ENCODE assay signal across 27 cellular contexts in genomic region chr17:46201491-46201890, GRCh38.
"Had no signal": no experiment of that assay in that cellular context is flagged by ENCODE, and none has a peak within 500 bp of the region (broad histone marks: within the 10 kb centered on the region; RNA-seq: fewer than 3 reads in every experiment).

No MANE protein-coding gene starts in this region.

- H3K27me3 Mint-ChIP-seq: effector memory CD8-positive, alpha-beta T cell; naive thymus-derived CD4-positive, alpha-beta T cell; stimulated activated memory B cell treated with anti-CD40 and anti-IgM and Interleukin-4, amounts not matched to agents 10 μg/mL and 1 μg/mL and 100 μg/mL, for 72 hours had no signal

- DNase-seq: cortex of kidney; effector memory CD8-positive, alpha-beta T cell; esophagus squamous epithelium; foreskin melanocyte; glutamatergic neuron; heart right ventricle; hypothalamus; immature natural killer cell; islet precursor cell; left ventricle myocardium superior; lower lobe of right lung; mucosa of descending colon; naive thymus-derived CD4-positive, alpha-beta T cell; psoas muscle; right cardiac atrium; spleen; stimulated activated CD4-positive, alpha-beta T cell treated with anti-CD3 and anti-CD28 coated beads, Interleukin-4, amount 100 ng/mL, for 4 hours; stimulated activated naive CD8-positive, alpha-beta T cell treated with anti-CD3 and anti-CD28 coated beads, Interleukin-15, Interleukin-2, amounts not matched to agents 100 U/mL and 50 U/mL, for 24 hours; substantia nigra; testis; tibial artery; upper lobe of right lung; uterus had no signal

- H3K4me3 Mint-ChIP-seq: effector memory CD8-positive, alpha-beta T cell; immature natural killer cell; nephron; neural progenitor cell; stimulated activated memory B cell treated with anti-CD40 and anti-IgM and Interleukin-4, amounts not matched to agents 10 μg/mL and 1 μg/mL and 100 μg/mL, for 72 hours had no signal

- H3K4me1 Mint-ChIP-seq: neural progenitor cell; stimulated activated memory B cell treated with anti-CD40 and anti-IgM and Interleukin-4, amounts not matched to agents 10 μg/mL and 1 μg/mL and 100 μg/mL, for 72 hours had no signal

- H3K27me3 ChIP-seq: esophagus squamous epithelium, heart right ventricle, neural progenitor cell, spleen, testis, tibial artery, upper lobe of right lung, uterus had no signal

- H3K4me1 ChIP-seq: lower lobe of right lung, neural progenitor cell, testis, upper lobe of right lung had no signal

- H3K36me3 ChIP-seq: lower lobe of right lung, tibial artery, upper lobe of right lung, uterus had no signal

- H3K9me3 Mint-ChIP-seq: effector memory CD8-positive, alpha-beta T cell; immature natural killer cell; stimulated activated memory B cell treated with anti-CD40 and anti-IgM and Interleukin-4, amounts not matched to agents 10 μg/mL and 1 μg/mL and 100 μg/mL, for 72 hours had no signal

- H3K4me2 ChIP-seq: neural progenitor cell had no signal

- H2AFZ ChIP-seq: neural progenitor cell had no signal

- ATAC-seq: effector memory CD8-positive, alpha-beta T cell; heart right ventricle; left ventricle myocardium superior; lower lobe of right lung; naive thymus-derived CD4-positive, alpha-beta T cell; psoas muscle; right cardiac atrium; stimulated activated memory B cell treated with anti-CD40 and anti-IgM and Interleukin-4, amounts not matched to agents 10 μg/mL and 1 μg/mL and 100 μg/mL, for 72 hours; stimulated activated naive CD8-positive, alpha-beta T cell treated with anti-CD3 and anti-CD28 coated beads, Interleukin-15, Interleukin-2, amounts not matched to agents 100 U/mL and 50 U/mL, for 24 hours; upper lobe of right lung had no signal

- H3K27ac Mint-ChIP-seq: effector memory CD8-positive, alpha-beta T cell; immature natural killer cell; neural progenitor cell; stimulated activated memory B cell treated with anti-CD40 and anti-IgM and Interleukin-4, amounts not matched to agents 10 μg/mL and 1 μg/mL and 100 μg/mL, for 72 hours had no signal

- H3K27ac ChIP-seq: esophagus squamous epithelium, heart right ventricle, lower lobe of right lung, neural progenitor cell, psoas muscle, skin epidermis, spleen, testis, tibial artery, upper lobe of right lung, uterus had no signal

- H3K9me3 ChIP-seq: esophagus squamous epithelium, lower lobe of right lung, mucosa of descending colon, psoas muscle, spleen, testis, tibial artery, upper lobe of right lung, uterus had no signal

- H3K9ac ChIP-seq: neural progenitor cell had no signal

- H3K4me3 ChIP-seq: esophagus squamous epithelium, heart right ventricle, lower lobe of right lung, mucosa of descending colon, neural progenitor cell, psoas muscle, skin epidermis, spleen, testis, tibial artery, upper lobe of right lung, uterus had no signal
